Comparison of ENCODE assay signal across 16 cellular contexts in the genomic region with DNA sequence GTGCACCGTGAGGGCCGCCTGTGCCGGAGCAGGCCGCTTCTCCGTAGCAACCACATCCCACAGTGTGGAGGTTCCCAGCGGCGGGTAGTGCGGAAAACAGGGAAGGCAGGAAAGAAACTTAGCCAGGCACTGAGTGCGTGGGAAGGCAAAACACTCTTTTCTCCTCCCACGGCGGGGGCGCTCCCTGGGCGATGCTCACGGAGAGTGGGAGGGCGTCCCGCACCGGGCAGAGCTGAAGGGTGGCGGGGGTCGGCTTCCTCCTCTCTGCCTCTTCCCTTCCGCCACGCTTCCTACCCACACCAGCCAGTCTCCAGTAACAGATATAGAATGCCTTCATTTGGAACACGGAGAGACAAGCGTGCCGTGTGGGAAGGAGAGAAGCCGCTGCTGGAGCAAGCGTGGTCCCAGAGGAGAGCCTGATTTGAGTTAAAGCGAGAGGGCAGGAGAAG.
A peak's percentile ranks its signal among the peaks of the same experiment; 100 is the strongest.
DNase-seq lines count a peak whose midpoint lies in the region; FAIRE-seq and TF ChIP-seq lines count a peak whose summit lies in the region.
"Had no signal": no experiment of that assay in that cellular context is flagged by ENCODE, and none has a peak within 500 bp of the region (broad histone marks: within the 10 kb centered on the region; RNA-seq: fewer than 3 reads in every experiment).

No MANE protein-coding gene starts in this region.

- no peak overlapping the region for H3K4ac ChIP-seq in H1 (replicated peaks; ENCODE audit: insufficient read length, low read depth, low read length)

- H3K9ac ChIP-seq in H1 (replicated peaks in 1 of 4; ENCODE audit: extremely low read depth in 1 of 4, low read depth in 3 of 4, low read length in 3 of 4), result no peak overlapping the region

- no peaks in the 10 kb centered on the region for H3K79me2 ChIP-seq in H1 (ENCODE audit: control insufficient read depth in 1 of 2, insufficient read depth in 2 of 2, low read length in 2 of 2)

- H2AK5ac ChIP-seq in H1 (ENCODE audit: low read depth, low read length), result no peak overlapping the region

- H4K8ac ChIP-seq in H1 (ENCODE audit: extremely low read depth, insufficient read depth, low read length), result no peak overlapping the region

- TF ChIP-seq EP300 in H1 (IDR thresholded peaks at IDR 0.05; ENCODE audit: borderline replicate concordance in 1 of 2, low read depth in 2 of 2, low read length in 2 of 2), result no peak

- no peak overlapping the region for H2BK12ac ChIP-seq in H1 (ENCODE audit: low read depth, low read length)

- no peak overlapping the region for H3K56ac ChIP-seq in H1 (replicated peaks; ENCODE audit: insufficient read length, low read depth, low read length)

- TF ChIP-seq RAD21 in H1 (IDR thresholded peaks at IDR 0.05 in 1 of 2, conservative IDR thresholded peaks at IDR 0.05 in 1 of 2; ENCODE audit: low read depth in 2 of 2, low read length in 2 of 2), result no peak

- no peak overlapping the region for H3K4me2 ChIP-seq in H1 (ENCODE audit: insufficient read depth in 1 of 2, low read depth in 2 of 2, low read length in 2 of 2)

- no peaks in the 10 kb centered on the region for H3K27me3 ChIP-seq in H1 (replicated peaks in 1 of 4; ENCODE audit: control insufficient read depth in 3 of 4, extremely low read depth in 1 of 4, insufficient read depth in 3 of 4, low read length in 3 of 4)

- POLR2A ChIA-PET in HEK293 (lab: Yijun Ruan, JAX) (no interaction called here), H1 (lab: Charles Lee; ENCODE audit: partially characterized antibody) (no interaction called here)

- no peak for FAIRE-seq in H1 (lab: Jason Lieb, UNC)
- FAIRE-seq: A204.1, G401.6, GM12891 had no signal

- no peak overlapping the region for H3K14ac ChIP-seq in H1 (ENCODE audit: insufficient read length)

- no peaks in the 10 kb centered on the region for H3K79me1 ChIP-seq in H1 (ENCODE audit: low read depth, low read length)

- WGBS in H1 (ENCODE audit: extremely low coverage in 1 of 2, insufficient coverage in 1 of 2, insufficient read length in 1 of 2, insufficient replicate concordance in 2 of 2, low coverage in 1 of 2, low lambda C conversion rate in 2 of 2, missing lambda C conversion rate in 1 of 2), 2 experiments, result 92% methylated on average over 24 of the region's 27 CpGs; no CpG with 5 or more reads in 1 of the 2 experiments

- H2BK15ac ChIP-seq in H1 (ENCODE audit: low read length), result peak overlapping the region; percentile 51; the same call in 1 of the 2 replicates

- no peak overlapping the region for H4K91ac ChIP-seq in H1 (replicated peaks; ENCODE audit: insufficient read length, low read length)

- no peak overlapping the region for H2BK20ac ChIP-seq in H1 (ENCODE audit: low read length)

- no peak overlapping the region for H2BK120ac ChIP-seq in H1 (replicated peaks; ENCODE audit: low read depth, low read length)

- no peak overlapping the region for H2AFZ ChIP-seq in H1 (ENCODE audit: low read length)

- no peaks in the 10 kb centered on the region for H3K9me3 ChIP-seq in HEK293 (ENCODE audit: control insufficient read depth, insufficient read depth, low read depth, low read length)
- no peaks in the 10 kb centered on the region for H3K9me3 ChIP-seq in H1 (ENCODE audit: insufficient read depth in 2 of 2, low read depth in 1 of 2, low read length in 1 of 2)

- no peak overlapping the region for H2BK5ac ChIP-seq in H1 (ENCODE audit: low read depth, low read length)

- no peak overlapping the region for H4K5ac ChIP-seq in H1 (ENCODE audit: insufficient read length, low read depth, low read length)

- H3K4me3 ChIP-seq in HEK293 (ENCODE audit: low read depth, low read length) (no peak overlapping the region), H1 (ENCODE audit: extremely low read depth in 1 of 4, insufficient read depth in 2 of 4, low read depth in 3 of 4, low read length in 4 of 4) (no peak overlapping the region)

- DNase-seq in H1 (ENCODE audit: low read depth in 1 of 2, low spot score in 2 of 2), result no peak
- DNase-seq in occipital lobe (lab: John Stamatoyannopoulos, UW), result peak; percentile 33
- DNase-seq in stimulated activated CD4-positive, alpha-beta T cell treated with anti-CD3 and anti-CD28 coated beads, Interleukin-4, amount 100 ng/mL, for 4 hours, result no peak
- no peak for DNase-seq in T1000 (lab: John Stamatoyannopoulos, UW)
- no peak for DNase-seq in activated gamma-delta T cell treated with Interleukin-2 at 50 U/mL for 16 hours
- DNase-seq in NK-92 treated with Interleukin-12 subunit alpha and Interleukin-12 subunit beta, amount 100 ng/mL, for 24 hours (lab: John Stamatoyannopoulos, UW), result no peak
- DNase-seq: C1 segment of cervical spinal cord; CD4-positive, alpha-beta T cell; DMS79 treated with DMSO at 0.1 percent for 48 hours; EL; GOT3; IMR-90 had no signal

- no peaks in the 10 kb centered on the region for H3K36me3 ChIP-seq in HEK293 (ENCODE audit: control insufficient read depth in 2 of 2, insufficient read depth in 1 of 2, low read length in 2 of 2)
- no peaks in the 10 kb centered on the region for H3K36me3 ChIP-seq in H1 (ENCODE audit: control insufficient read depth in 2 of 4, insufficient read depth in 4 of 4, low read length in 3 of 4)

- H3K4me1 ChIP-seq in HEK293 (ENCODE audit: control insufficient read depth, insufficient read depth, low read length) (no peaks in the 10 kb centered on the region), H1 (replicated peaks in 1 of 4; ENCODE audit: control insufficient read depth in 3 of 4, insufficient read depth in 4 of 4, low read length in 3 of 4) (no peaks in the 10 kb centered on the region; a peak in 1 of 7 replicates)

- H4K20me1 ChIP-seq in H1 (replicated peaks in 1 of 2; ENCODE audit: control insufficient read depth in 1 of 2, insufficient read depth in 2 of 2, low read length in 2 of 2), result no peaks in the 10 kb centered on the region

- no peak overlapping the region for H3K27ac ChIP-seq in HEK293 (ENCODE audit: extremely low read depth, low read depth, low read length)
- no peak overlapping the region for H3K27ac ChIP-seq in H1 (ENCODE audit: low read depth, low read length)

- H3K18ac ChIP-seq in H1 (ENCODE audit: extremely low read depth, low read length), result no peak overlapping the region; the same call in 1 of the 2 replicates

- TF ChIP-seq CTCF in HEK293 (tag by site-specific recombination; IDR thresholded peaks at IDR 0.05), result no peak
- no peak for TF ChIP-seq CTCF in H1 (IDR thresholded peaks at IDR 0.05; ENCODE audit: control extremely low read depth in 1 of 3, insufficient read depth in 1 of 3, low read depth in 1 of 3, low read length in 3 of 3)

- H3K23me2 ChIP-seq in H1 (ENCODE audit: low read depth, low read length), result no peaks in the 10 kb centered on the region; the same call in 1 of the 2 replicates

- H3K23ac ChIP-seq in H1 (ENCODE audit: insufficient read length), result no peak overlapping the region

- CTCF ChIA-PET in HEK293 (lab: Yijun Ruan, JAX), result no interaction called here
- CTCF ChIA-PET in H1 (lab: Charles Lee; ENCODE audit: partially characterized antibody), result no interaction called here

- TF ChIP-seq POLR2A in H1 (IDR thresholded peaks at IDR 0.05; ENCODE audit: control extremely low read depth in 1 of 2, low read depth in 2 of 2, low read length in 2 of 2), result no peak

TF ChIP-seq in HEK293, 187 proteins besides CTCF, POLR2A, EP300 and RAD21:
- TF ChIP-seq ZNF302 (tag by site-specific recombination; IDR thresholded peaks at IDR 0.05; ENCODE audit: low read depth), result no peak
- TF ChIP-seq EGR2 (tag by site-specific recombination; IDR thresholded peaks at IDR 0.05; ENCODE audit: low read depth), result 0 out of 2 replicates have a peak, but pooled peaks have one; percentile 10

TF ChIP-seq in H1, 55 proteins besides CTCF, POLR2A, EP300 and RAD21:
- TF ChIP-seq RNF2 (IDR thresholded peaks at IDR 0.05; ENCODE audit: borderline replicate concordance, low read depth, low read length, missing control alignments, poor library complexity, severe bottlenecking), result no peak
- TF ChIP-seq RBBP5 (IDR thresholded peaks at IDR 0.05; ENCODE audit: borderline replicate concordance, low read depth, low read length), result no peak
- no peak for TF ChIP-seq TAF1 (IDR thresholded peaks at IDR 0.05; ENCODE audit: low read depth, low read length)
- TF ChIP-seq ASH2L (IDR thresholded peaks at IDR 0.05; ENCODE audit: low read length), result no peak
- no peak for TF ChIP-seq SUZ12 (IDR thresholded peaks at IDR 0.05; ENCODE audit: low read length)
- TF ChIP-seq TEAD4 (IDR thresholded peaks at IDR 0.05; ENCODE audit: low read depth, low read length), result no peak
- no peak for TF ChIP-seq KDM1A (IDR thresholded peaks at IDR 0.05; ENCODE audit: borderline replicate concordance, low read length)
- TF ChIP-seq CBX8 (IDR thresholded peaks at IDR 0.05; ENCODE audit: borderline replicate concordance, low read depth, low read length), result no peak
